ENCODE assay signal across 19 cellular contexts in genomic region chr16:21170116-21170515, GRCh38. TPM values are rescaled to one million over a fixed set of nuclear protein-coding genes. Genes with fewer than 3 reads are reported as not detected.
"Had no signal": no experiment of that assay in that cellular context is flagged by ENCODE, and none has a peak within 500 bp of the region (broad histone marks: within the 10 kb centered on the region; RNA-seq: fewer than 3 reads in every experiment).

No MANE protein-coding gene starts in this region.

RNA-seq across cellular contexts. Expression of gene DNAH3, which starts 19.5 kb away (rescaled TPM):
- total RNA-seq: activated naive CD4-positive, alpha-beta T cell treated with anti-CD3 and anti-CD28 coated beads for 36 hours; activated naive CD4-positive, alpha-beta T cell treated with anti-CD3 and anti-CD28 coated beads, Interleukin-2, amount 50 U/mL, for 72 hours; activated naive CD8-positive, alpha-beta T cell treated with anti-CD3 and anti-CD28 coated beads for 36 hours; activated naive CD8-positive, alpha-beta T cell treated with anti-CD3 and anti-CD28 coated beads, Interleukin-2, amount 10 ng/mL, durations not matched to agents 7 days and 5 days; activated T-cell treated with anti-CD3 and anti-CD28 coated beads, Interleukin-2, amount 50 U/mL, for 4 hours; activated T-helper 1 cell treated with anti-CD3 and anti-CD28 coated beads, Interleukin-12 subunit alpha, Interleukin-12 subunit beta, Interleukin-2, Interleukin-4 antibody, amounts not matched to agents 30 ng/mL and 10 ng/mL and 1 ng/mL, durations not matched to agents 14 hours and 24 hours and 36 hours; aorta; astrocyte; body of pancreas; chondrocyte had no signal

RNA-seq across cellular contexts. Expression of gene ZP2, which starts 41.3 kb away (rescaled TPM):
- total RNA-seq: activated naive CD4-positive, alpha-beta T cell treated with anti-CD3 and anti-CD28 coated beads for 36 hours; activated naive CD4-positive, alpha-beta T cell treated with anti-CD3 and anti-CD28 coated beads, Interleukin-2, amount 50 U/mL, for 72 hours; activated naive CD8-positive, alpha-beta T cell treated with anti-CD3 and anti-CD28 coated beads for 36 hours; activated naive CD8-positive, alpha-beta T cell treated with anti-CD3 and anti-CD28 coated beads, Interleukin-2, amount 10 ng/mL, durations not matched to agents 7 days and 5 days; activated T-cell treated with anti-CD3 and anti-CD28 coated beads, Interleukin-2, amount 50 U/mL, for 4 hours; activated T-cell treated with anti-CD3 and anti-CD28 coated beads, Interleukin-2, amount 50 U/mL, for 72 hours; activated T-helper 1 cell treated with anti-CD3 and anti-CD28 coated beads, Interleukin-12 subunit alpha, Interleukin-12 subunit beta, Interleukin-2, Interleukin-4 antibody, amounts not matched to agents 30 ng/mL and 10 ng/mL and 1 ng/mL, durations not matched to agents 14 hours and 24 hours and 36 hours; activated T-helper 17 cell treated with anti-CD3 and anti-CD28 coated beads, Interleukin-2, amount 50 U/mL, for 72 hours; activated T-helper 2 cell treated with anti-CD3 and anti-CD28 coated beads, Interferon-gamma antibody, Interleukin-2, Interleukin-4, amounts not matched to agents 10 μg/mL and 5 μg/mL and 100 μg/mL, durations not matched to agents 14 hours and 24 hours and 36 hours; adrenal gland; aorta; ascending aorta; astrocyte; body of pancreas; breast epithelium; bronchial epithelial cell; cardiac muscle cell; cardiac septum; chondrocyte had no signal
